In genomic region chr12:50057896-50058670, GRCh38 we compare ENCODE assay signal across 8 cellular contexts. TPM values are rescaled to one million over a fixed set of nuclear protein-coding genes. Genes with fewer than 3 reads are reported as not detected.
DNase-seq lines count a peak whose midpoint lies in the region; ATAC-seq and TF ChIP-seq lines count a peak whose summit lies in the region.

No MANE protein-coding gene starts in this region.

- no peaks in the 10 kb centered on the region for H3K36me3 Mint-ChIP-seq in WTC11
- no peaks in the 10 kb centered on the region for H3K36me3 Mint-ChIP-seq in stimulated activated effector memory CD8-positive, alpha-beta T cell treated with anti-CD3 and anti-CD28 coated beads, Interleukin-12 subunit alpha, Interleukin-12 subunit beta, amount 100 ng/mL, for 72 hours

- H3K36me3 ChIP-seq in HEK293 (ENCODE audit: control insufficient read depth in 2 of 2, insufficient read depth in 1 of 2, low read length in 2 of 2) = peaks cover 0 to 33% of the 10 kb centered on the region in 2 experiments; a peak in 1 of 3 replicates

- TF ChIP-seq CTCF in HEK293 (tag by site-specific recombination; IDR thresholded peaks at IDR 0.05) = no peak
- no peak for TF ChIP-seq CTCF in WTC11 (IDR thresholded peaks at IDR 0.05)
- no peak for TF ChIP-seq CTCF in foreskin fibroblast (IDR thresholded peaks at IDR 0.05; ENCODE audit: low read depth, low read length)

- H3K27me3 Mint-ChIP-seq in WTC11 (ENCODE audit: low read depth) = peaks cover 80% of the 10 kb centered on the region

- H3K27ac Mint-ChIP-seq in WTC11 = no peak overlapping the region
- H3K27ac Mint-ChIP-seq in stimulated activated effector memory CD8-positive, alpha-beta T cell treated with anti-CD3 and anti-CD28 coated beads, Interleukin-12 subunit alpha, Interleukin-12 subunit beta, amount 100 ng/mL, for 72 hours = no peak overlapping the region

- DNase-seq in WTC11 (ENCODE audit: low spot score) (no peak), foreskin fibroblast (no peak), NCI-H748 (lab: John Stamatoyannopoulos, UW; ENCODE audit: unreplicated experiment) (no peak), HEK293T (ENCODE audit: extremely low spot score) (no peak), NCI-H748 treated with DMSO at 0.1 percent for 48 hours (lab: John Stamatoyannopoulos, UW) (no peak)
- DNase-seq in stimulated activated effector memory CD8-positive, alpha-beta T cell treated with anti-CD3 and anti-CD28 coated beads, Interleukin-12 subunit alpha, Interleukin-12 subunit beta, amount 100 ng/mL, for 72 hours (ENCODE audit: low spot score in 2 of 2) = peak in 1 of 2 donors; percentile 60

- H3K9me3 ChIP-seq in HEK293 (ENCODE audit: control insufficient read depth, insufficient read depth, low read depth, low read length) = no peaks in the 10 kb centered on the region

- H3K4me3 Mint-ChIP-seq in WTC11 = peak overlapping the region; percentile 55
- H3K4me3 Mint-ChIP-seq in stimulated activated effector memory CD8-positive, alpha-beta T cell treated with anti-CD3 and anti-CD28 coated beads, Interleukin-12 subunit alpha, Interleukin-12 subunit beta, amount 100 ng/mL, for 72 hours = peak overlapping the region; percentile 73

- H3K4me3 ChIP-seq in HEK293 (ENCODE audit: low read depth, low read length) (peak overlapping the region; percentile 63), foreskin fibroblast (ENCODE audit: low read depth in 1 of 2, low read length in 2 of 2) (peak overlapping the region; percentile 61 to 77)

- no peaks in the 10 kb centered on the region for H3K9me3 Mint-ChIP-seq in WTC11
- H3K9me3 Mint-ChIP-seq in stimulated activated effector memory CD8-positive, alpha-beta T cell treated with anti-CD3 and anti-CD28 coated beads, Interleukin-12 subunit alpha, Interleukin-12 subunit beta, amount 100 ng/mL, for 72 hours = no peaks in the 10 kb centered on the region

- H3K27ac ChIP-seq in HEK293 (ENCODE audit: extremely low read depth, low read depth, low read length) = peak overlapping the region; percentile 62; the same call in 1 of the 2 replicates

- H3K4me1 ChIP-seq in HEK293 (ENCODE audit: control insufficient read depth, insufficient read depth, low read length) = no peaks in the 10 kb centered on the region; the same call in 1 of the 2 replicates

- no peak; the same call in 1 of the 2 replicates for ATAC-seq in WTC11
- ATAC-seq in stimulated activated effector memory CD8-positive, alpha-beta T cell treated with anti-CD3 and anti-CD28 coated beads, Interleukin-12 subunit alpha, Interleukin-12 subunit beta, amount 100 ng/mL, for 72 hours = no peak
- ATAC-seq in GM18520 (IDR thresholded peaks at IDR 0.05; ENCODE audit: unreplicated experiment) = no peak

- POLR2A ChIA-PET in HEK293 (lab: Yijun Ruan, JAX) = no interaction called here
- POLR2A ChIA-PET in WTC11 (lab: Charles Lee) = interaction anchor here (0.6 kb wide), 1 partner anchor 10 kb away, joined by 4 read pairs; no protein-coding TSS in a partner anchor
- POLR2A ChIA-PET in HEK293T (lab: Yijun Ruan, JAX) = interaction anchor here (0.6 to 1.3 kb wide), 3 partner anchors 19 to 317 kb away, joined by 3 to 4 read pairs (median 3); partner anchors contain the start of genes CERS5 and TMBIM6

- CTCF ChIA-PET in HEK293 (lab: Yijun Ruan, JAX) (interaction anchor here (0.9 to 5.1 kb wide), 6 partner anchors 12 to 191 kb away, joined by 3 to 40 read pairs (median 8); no protein-coding TSS in a partner anchor), WTC11 (lab: Charles Lee) (interaction anchor here (0.5 to 5.3 kb wide), 12 partner anchors 9 to 219 kb away, joined by 3 to 39 read pairs (median 4); partner anchors contain the start of gene RACGAP1), HEK293T (lab: Yijun Ruan, JAX) (interaction anchor here (1.3 to 2.8 kb wide), 3 partner anchors 12 to 91 kb away, joined by 4 to 8 read pairs (median 5); no protein-coding TSS in a partner anchor)

- H3K4me1 Mint-ChIP-seq in WTC11 = peaks cover 17% of the 10 kb centered on the region
- peaks cover 32% of the 10 kb centered on the region for H3K4me1 Mint-ChIP-seq in stimulated activated effector memory CD8-positive, alpha-beta T cell treated with anti-CD3 and anti-CD28 coated beads, Interleukin-12 subunit alpha, Interleukin-12 subunit beta, amount 100 ng/mL, for 72 hours

TF ChIP-seq in HEK293, 187 proteins besides CTCF, POLR2A, EP300 and RAD21 (continues in another document):
- peak; percentile 80 for TF ChIP-seq ZNF398 (tag by site-specific recombination; IDR thresholded peaks at IDR 0.05)
- no peak for TF ChIP-seq ZNF521 (tag by site-specific recombination; IDR thresholded peaks at IDR 0.05)
- TF ChIP-seq GLIS1 (tag by site-specific recombination; IDR thresholded peaks at IDR 0.05) = no peak
- TF ChIP-seq ZNF677 (tag by site-specific recombination; IDR thresholded peaks at IDR 0.05) = no peak
- TF ChIP-seq WT1 (tag by site-specific recombination; IDR thresholded peaks at IDR 0.05) = no peak
- no peak for TF ChIP-seq ZNF274 (IDR thresholded peaks at IDR 0.05; ENCODE audit: low read length)
- no peak for TF ChIP-seq ZNF274 (tag by site-specific recombination; IDR thresholded peaks at IDR 0.05; ENCODE audit: borderline replicate concordance)
- TF ChIP-seq KLF9 (tag by site-specific recombination; IDR thresholded peaks at IDR 0.05; ENCODE audit: low read depth) = peak; percentile 26; the same call in 1 of the 2 replicates

TF ChIP-seq in WTC11, 78 proteins besides CTCF, POLR2A, EP300 and RAD21 (continues in another document):
- no peak for TF ChIP-seq SMAD4 (CRISPR knock-in tag; IDR thresholded peaks at IDR 0.05)
- no peak for TF ChIP-seq ERG (CRISPR knock-in tag; IDR thresholded peaks at IDR 0.05)
- no peak for TF ChIP-seq ZNF317 (CRISPR knock-in tag; IDR thresholded peaks at IDR 0.05; ENCODE audit: borderline replicate concordance, low read depth)
- no peak for TF ChIP-seq MXD4 (CRISPR knock-in tag; IDR thresholded peaks at IDR 0.05; ENCODE audit: borderline replicate concordance)
- no peak for TF ChIP-seq GABPB1 (CRISPR knock-in tag; IDR thresholded peaks at IDR 0.05)
- TF ChIP-seq KAT7 (CRISPR knock-in tag; IDR thresholded peaks at IDR 0.05; ENCODE audit: borderline replicate concordance) = no peak
- TF ChIP-seq GTF2I (CRISPR knock-in tag; conservative IDR thresholded peaks at IDR 0.05) = no peak
- no peak for TF ChIP-seq PREB (CRISPR knock-in tag; IDR thresholded peaks at IDR 0.05; ENCODE audit: borderline replicate concordance)
- TF ChIP-seq TCF7 (CRISPR knock-in tag; IDR thresholded peaks at IDR 0.05; ENCODE audit: low read depth) = no peak

TF ChIP-seq in HEK293T, 16 proteins besides CTCF, POLR2A, EP300 and RAD21:
- TF ChIP-seq ELF4 (IDR thresholded peaks at IDR 0.05) = no peak
- TF ChIP-seq ZNF384 (IDR thresholded peaks at IDR 0.05) = no peak
- TF ChIP-seq HDGF (IDR thresholded peaks at IDR 0.05; ENCODE audit: borderline replicate concordance) = no peak
- TF ChIP-seq PKNOX1 (IDR thresholded peaks at IDR 0.05) = no peak
- no peak for TF ChIP-seq CTBP1 (IDR thresholded peaks at IDR 0.05; ENCODE audit: borderline replicate concordance)
- no peak for TF ChIP-seq L3MBTL2 (conservative IDR thresholded peaks at IDR 0.05)
- TF ChIP-seq SUZ12 (IDR thresholded peaks at IDR 0.05) = no peak
TF ChIP-seq in HEK293T: peak in this region for 0.

RNA-seq across cellular contexts. Expression of gene ASIC1, which starts 0.7 kb away (rescaled TPM):
- 3.9 to 4.9 TPM (median 4.5 TPM) in 3 replicates for total RNA-seq in WTC11 (2021)

RNA-seq across cellular contexts. Expression of gene SMARCD1, which starts 27.1 kb away (rescaled TPM):
- 150 to 165 TPM (median 152 TPM) in 3 replicates for total RNA-seq in WTC11 (2021)

RNA-seq across cellular contexts. Expression of gene RACGAP1, which starts 32.8 kb away (rescaled TPM):
- 76.6 to 87.7 TPM (median 77.3 TPM) in 3 replicates for total RNA-seq in WTC11 (2021)

RNA-seq across cellular contexts. Expression of gene GPD1, which starts 45.7 kb away (rescaled TPM):
- total RNA-seq in WTC11 (2021) = 0.39 to 0.77 TPM (median 0.62 TPM) in 3 replicates

RNA-seq across cellular contexts. Expression of gene COX14, which starts 54.0 kb away (rescaled TPM):
- 34.0 to 41.4 TPM (median 40.4 TPM) in 3 replicates for total RNA-seq in WTC11 (2021)
